ENCODE assay signal across 9 cellular contexts in the genomic region with DNA sequence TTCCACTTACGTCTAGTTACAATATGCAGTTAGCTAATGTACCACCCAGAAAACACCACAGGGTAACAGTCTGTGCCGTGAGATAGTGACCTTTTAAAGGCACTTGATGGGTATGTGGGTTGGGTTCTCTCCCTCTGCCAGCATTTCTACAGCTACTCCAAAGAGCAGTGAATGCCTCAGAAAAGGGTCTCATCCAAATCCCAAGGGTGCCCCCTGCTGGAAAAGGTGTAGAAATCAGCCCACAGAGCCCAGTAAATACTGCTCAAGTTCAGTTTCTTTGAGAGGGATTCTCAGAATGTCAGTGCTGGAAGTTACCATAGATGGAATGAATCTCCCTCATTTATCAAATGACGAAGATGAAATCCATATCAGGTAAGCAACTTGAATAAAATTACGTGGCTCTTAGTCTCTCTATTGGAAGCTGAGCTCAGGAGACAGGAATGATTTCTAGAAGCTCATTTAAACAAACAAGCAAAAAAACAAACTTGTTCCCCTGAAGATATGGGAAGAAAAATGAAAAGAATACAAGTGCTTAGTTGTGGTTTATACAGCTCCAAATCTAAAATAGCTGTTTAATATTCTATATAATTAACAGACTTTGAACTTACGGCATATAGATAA. TPM values are rescaled to one million over a fixed set of nuclear protein-coding genes. Genes with fewer than 3 reads are reported as not detected.
DNase-seq lines count a peak whose midpoint lies in the region; ATAC-seq and TF ChIP-seq lines count a peak whose summit lies in the region.
"Had no signal": no experiment of that assay in that cellular context is flagged by ENCODE, and none has a peak within 500 bp of the region (broad histone marks: within the 10 kb centered on the region; RNA-seq: fewer than 3 reads in every experiment).

No MANE protein-coding gene starts in this region.

- H3K9me3 Mint-ChIP-seq in CD8-positive, alpha-beta T cell = no peaks in the 10 kb centered on the region
- H3K9me3 Mint-ChIP-seq: activated naive CD4-positive, alpha-beta T cell treated with anti-CD3 and anti-CD28 coated beads, Interleukin-2, amount 50 U/mL, for 24 hours had no signal

- DNase-seq in CD8-positive, alpha-beta T cell = peak; percentile 21 to 65 (median 56)
- DNase-seq in HS-27A (ENCODE audit: low read depth) (peak; percentile 55), OCI-M1 (lab: John Stamatoyannopoulos, UW) (peak; percentile 89), activated T-cell treated with anti-CD3 and anti-CD28 coated beads for 48 hours (ENCODE audit: low read depth) (peak; percentile 57), fibroblast of peridontal ligament (ENCODE audit: extremely low read depth) (peak; percentile 83), tibial artery (peak; percentile 63 to 77)

- peak; percentile 64 for ATAC-seq in CD8-positive, alpha-beta T cell
- peak; percentile 96 for ATAC-seq in GM19328 (IDR thresholded peaks at IDR 0.05; ENCODE audit: unreplicated experiment)

- H3K36me3 Mint-ChIP-seq in CD8-positive, alpha-beta T cell = no peaks in the 10 kb centered on the region
- H3K36me3 Mint-ChIP-seq: activated naive CD4-positive, alpha-beta T cell treated with anti-CD3 and anti-CD28 coated beads, Interleukin-2, amount 50 U/mL, for 24 hours had no signal

- H3K9me3 ChIP-seq in CD8-positive, alpha-beta T cell (ENCODE audit: low read length) = no peaks in the 10 kb centered on the region
- no peaks in the 10 kb centered on the region for H3K9me3 ChIP-seq in neutrophil
- no peaks in the 10 kb centered on the region for H3K9me3 ChIP-seq in tibial artery

- no peak overlapping the region for H3K27ac Mint-ChIP-seq in CD8-positive, alpha-beta T cell
- H3K27ac Mint-ChIP-seq: activated naive CD4-positive, alpha-beta T cell treated with anti-CD3 and anti-CD28 coated beads, Interleukin-2, amount 50 U/mL, for 24 hours had no signal

- POLR2A ChIA-PET in CD8-positive, alpha-beta T cell (lab: Charles Lee) = no interaction called here

- peak; percentile 76 for TF ChIP-seq CTCF in CD8-positive, alpha-beta T cell (IDR thresholded peaks at IDR 0.05)
- TF ChIP-seq CTCF in neutrophil (IDR thresholded peaks at IDR 0.05) = peak; percentile 78
- peak; percentile 71 to 83 for TF ChIP-seq CTCF in tibial artery (IDR thresholded peaks at IDR 0.05)

- no peaks in the 10 kb centered on the region for H3K36me3 ChIP-seq in CD8-positive, alpha-beta T cell (ENCODE audit: insufficient read depth, low read length)
- H3K36me3 ChIP-seq in neutrophil (no peaks in the 10 kb centered on the region), tibial artery (no peaks in the 10 kb centered on the region)

- H3K27me3 Mint-ChIP-seq in CD8-positive, alpha-beta T cell (ENCODE audit: low read depth) = peaks cover 4% of the 10 kb centered on the region
- H3K27me3 Mint-ChIP-seq: activated naive CD4-positive, alpha-beta T cell treated with anti-CD3 and anti-CD28 coated beads, Interleukin-2, amount 50 U/mL, for 24 hours had no signal

- intact Hi-C loops in CD8-positive, alpha-beta T cell (cut with DNase I, micrococcal nuclease) = loop anchor here (1.0 to 2.0 kb wide), 4 partner anchors 116 to 607 kb away; a partner anchor contains a TSS
- intact Hi-C loops in tibial artery (cut with DNase I; ENCODE audit: low total_unique reads) = loop anchor here (2.0 to 5.0 kb wide), 4 partner anchors 108 to 1983 kb away; a partner anchor contains a TSS

- H3K27ac ChIP-seq in CD8-positive, alpha-beta T cell (ENCODE audit: low read depth, low read length) = no peak overlapping the region
- no peak overlapping the region for H3K27ac ChIP-seq in neutrophil
- H3K27ac ChIP-seq in tibial artery = no peak overlapping the region

- H3K4me1 Mint-ChIP-seq in CD8-positive, alpha-beta T cell (ENCODE audit: low read depth) = peaks cover 12% of the 10 kb centered on the region

- CTCF ChIA-PET in CD8-positive, alpha-beta T cell (lab: Charles Lee) = interaction anchor here (0.6 to 4.1 kb wide), 20 partner anchors 9 to 667 kb away, joined by 3 to 33 read pairs (median 4); no protein-coding TSS in a partner anchor

- no peak overlapping the region for H3K4me3 Mint-ChIP-seq in CD8-positive, alpha-beta T cell
- H3K4me3 Mint-ChIP-seq: activated naive CD4-positive, alpha-beta T cell treated with anti-CD3 and anti-CD28 coated beads, Interleukin-2, amount 50 U/mL, for 24 hours had no signal

- no peak overlapping the region for H3K4me3 ChIP-seq in CD8-positive, alpha-beta T cell (ENCODE audit: low read depth, low read length)
- H3K4me3 ChIP-seq in neutrophil (ENCODE audit: low read depth in 1 of 2, low read length in 1 of 2) (no peak overlapping the region), tibial artery (no peak overlapping the region)

- no peaks in the 10 kb centered on the region for H3K27me3 ChIP-seq in CD8-positive, alpha-beta T cell (ENCODE audit: insufficient read depth, low read length)
- H3K27me3 ChIP-seq in neutrophil (no peaks in the 10 kb centered on the region), tibial artery (no peaks in the 10 kb centered on the region)

- H3K4me1 ChIP-seq in CD8-positive, alpha-beta T cell (ENCODE audit: insufficient read depth, low read length) = peaks cover 10% of the 10 kb centered on the region
- peaks cover 9 to 12% of the 10 kb centered on the region in 2 experiments for H3K4me1 ChIP-seq in neutrophil (ENCODE audit: control insufficient read depth in 1 of 2, insufficient read depth in 1 of 2, low read depth in 1 of 2, low read length in 1 of 2)
- peaks cover 0 to 13% (median 0%) of the 10 kb centered on the region in 4 donors for H3K4me1 ChIP-seq in tibial artery

RNA-seq across cellular contexts. Expression of a gene that starts 9.5 kb away (rescaled TPM):
- under 1 TPM; 0.24 to 0.58 TPM for total RNA-seq in CD8-positive, alpha-beta T cell

RNA-seq across cellular contexts. Expression of a gene that starts 38.6 kb away (rescaled TPM):
- not detected for total RNA-seq in CD8-positive, alpha-beta T cell
